ENCODE assay signal across 11 cellular contexts in the genomic region with DNA sequence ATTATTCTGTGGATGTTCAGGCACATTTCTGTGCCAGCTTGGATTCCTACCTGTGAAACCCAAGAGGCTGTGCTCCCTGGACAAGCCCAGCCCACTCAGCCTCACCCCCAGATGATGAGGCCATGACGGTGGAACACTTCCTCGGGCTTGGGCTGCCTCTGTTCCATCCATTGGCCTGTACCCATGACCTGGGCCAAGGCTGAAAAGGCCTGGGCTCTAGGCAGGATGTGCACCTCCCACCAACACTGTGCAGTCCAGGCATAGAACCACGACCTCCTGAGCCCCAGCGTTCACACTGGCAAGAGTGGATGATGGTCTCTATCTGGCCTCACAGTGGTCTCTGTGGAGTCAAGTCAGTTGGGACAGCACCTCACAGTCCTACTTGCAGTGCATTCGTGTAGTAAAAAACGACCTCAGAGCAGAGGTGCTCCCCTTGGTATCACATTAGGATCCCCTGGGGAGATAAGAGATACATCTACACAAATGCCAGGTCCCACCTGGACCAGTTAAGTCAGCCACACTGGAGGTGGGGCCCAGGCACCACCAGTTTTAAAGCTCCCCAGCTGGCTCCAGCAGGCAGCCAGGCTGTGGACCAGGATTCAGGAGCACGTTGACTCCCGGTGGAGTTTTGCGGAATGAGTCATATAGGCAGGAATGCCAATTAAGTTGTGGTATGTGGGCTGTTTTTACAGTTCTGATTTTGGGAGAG. TPM values are rescaled to one million over a fixed set of nuclear protein-coding genes. Genes with fewer than 3 reads are reported as not detected.
DNase-seq lines count a peak whose midpoint lies in the region; ATAC-seq and TF ChIP-seq lines count a peak whose summit lies in the region.
"Had no signal": no experiment of that assay in that cellular context is flagged by ENCODE, and none has a peak within 500 bp of the region (broad histone marks: within the 10 kb centered on the region; RNA-seq: fewer than 3 reads in every experiment).

No MANE protein-coding gene starts in this region.

- no peaks in the 10 kb centered on the region for H3K27me3 ChIP-seq in NT2/D1 (ENCODE audit: insufficient read depth, insufficient read length)

- H3K36me3 ChIP-seq in NT2/D1 (ENCODE audit: insufficient read depth, insufficient read length, low read length), result no peaks in the 10 kb centered on the region
- H3K36me3 ChIP-seq: left ventricle myocardium inferior had no signal

- peaks cover 2% of the 10 kb centered on the region for H3K27me3 Mint-ChIP-seq in osteocyte (ENCODE audit: unreplicated experiment)
- H3K27me3 Mint-ChIP-seq in T-cell, result peaks cover 0 to 3% of the 10 kb centered on the region in 2 donors

- no peak overlapping the region for H3K4me3 Mint-ChIP-seq in osteocyte (ENCODE audit: unreplicated experiment)
- H3K4me3 Mint-ChIP-seq in T-cell, result no peak overlapping the region

- H3K27ac Mint-ChIP-seq in osteocyte (ENCODE audit: unreplicated experiment) (no peak overlapping the region), T-cell (no peak overlapping the region)

- no peaks in the 10 kb centered on the region for H3K36me3 Mint-ChIP-seq in osteocyte (ENCODE audit: unreplicated experiment)
- no peaks in the 10 kb centered on the region for H3K36me3 Mint-ChIP-seq in T-cell

- H3K4me1 Mint-ChIP-seq in osteocyte (ENCODE audit: unreplicated experiment) (peaks cover 6% of the 10 kb centered on the region), T-cell (peaks cover 8 to 12% (median 10%) of the 10 kb centered on the region in 3 donors)

- no peak overlapping the region for H3K9ac ChIP-seq in NT2/D1 (ENCODE audit: insufficient read length, low read depth)

- no peak overlapping the region for H3K4me3 ChIP-seq in NT2/D1 (ENCODE audit: insufficient read length, low read depth)
- H3K4me3 ChIP-seq: left ventricle myocardium inferior had no signal

- POLR2A ChIA-PET in T-cell (lab: Charles Lee), result no interaction called here

- no peaks in the 10 kb centered on the region for H3K9me3 ChIP-seq in NT2/D1 (ENCODE audit: insufficient read depth, low read length)
- H3K9me3 ChIP-seq: left ventricle myocardium inferior had no signal

- H3K4me1 ChIP-seq in NT2/D1 (ENCODE audit: insufficient read depth, insufficient read length), result peaks cover 8% of the 10 kb centered on the region
- H3K4me1 ChIP-seq: left ventricle myocardium inferior had no signal

- H3K9me3 Mint-ChIP-seq in osteocyte (ENCODE audit: unreplicated experiment) (no peaks in the 10 kb centered on the region), T-cell (no peaks in the 10 kb centered on the region)

- TF ChIP-seq CTCF in osteocyte (IDR thresholded peaks at IDR 0.05), result no peak

- DNase-seq in GM04504 (ENCODE audit: low read depth) (peak; percentile 8), NT2/D1 (ENCODE audit: low read depth, low spot score) (peak; percentile 74), osteocyte (ENCODE audit: extremely low spot score, unreplicated experiment) (peak; percentile 53), SKM-1 treated with dmso at 0.1 percent for 144 hours (lab: John Stamatoyannopoulos, UW; ENCODE audit: unreplicated experiment) (no peak), 8988T (no peak), T-cell (no peak), NCI-H1048 (lab: John Stamatoyannopoulos, UW) (no peak)
- DNase-seq: DMS79 treated with DMSO at 0.1 percent for 48 hours, left ventricle myocardium inferior, NCI-H69 had no signal

- CTCF ChIA-PET in T-cell (lab: Charles Lee), result no interaction called here

- ATAC-seq in esophagus mucosa, result peak; percentile 22
- no peak for ATAC-seq in T-cell (replicated peaks in 1 of 4)

RNA-seq across cellular contexts. Expression of a gene that starts 39.0 kb away (rescaled TPM):
- total RNA-seq in esophagus mucosa, result 21.2 TPM
- total RNA-seq in osteocyte, result 154 and 174 TPM in 2 replicates
- total RNA-seq in T-cell, result 10 to 100 TPM; 40.3 to 97.2 (median 79.4) TPM

Comparison
In these comparisons a context has a peak if more than half of its experiments do, and no peak if none do; other contexts are left out.
1. DNase-seq: peak in GM04504 (single experiment), NT2/D1 (single experiment) and osteocyte (single experiment); none in SKM-1 treated with dmso at 0.1 percent for 144 hours (single experiment), 8988T (single experiment), T-cell (0 of 34) and NCI-H1048 (single experiment).